Comparison of ENCODE assay signal across 8 cellular contexts in genomic region chr5:90866333-90866732, GRCh38.
DNase-seq lines count a peak whose midpoint lies in the region; ATAC-seq and TF ChIP-seq lines count a peak whose summit lies in the region.

No MANE protein-coding gene starts in this region.

- H3K9me3 ChIP-seq in esophagus squamous epithelium, result no peaks in the 10 kb centered on the region

- intact Hi-C loops in Right ventricle myocardium superior (cut with DNase I) (no loop called here), Right ventricle myocardium inferior (cut with DNase I) (loop anchor here (2.0 to 10.0 kb wide), 2 partner anchors 238 to 552 kb away; no protein-coding TSS in a partner anchor), esophagus squamous epithelium (cut with DNase I) (loop anchor here (10.0 kb wide), 2 partner anchors 238 to 528 kb away; no protein-coding TSS in a partner anchor)

- H3K36me3 Mint-ChIP-seq in osteocyte (ENCODE audit: unreplicated experiment), result no peaks in the 10 kb centered on the region

- H3K27ac ChIP-seq in esophagus squamous epithelium, result no peak overlapping the region

- peaks cover 34% of the 10 kb centered on the region for H3K27me3 Mint-ChIP-seq in osteocyte (ENCODE audit: unreplicated experiment)

- no peak for TF ChIP-seq EP300 in Ishikawa (IDR thresholded peaks at IDR 0.05; ENCODE audit: borderline replicate concordance)

- ATAC-seq in Right ventricle myocardium superior (ENCODE audit: poor library complexity), result peak; percentile 81
- ATAC-seq in Right ventricle myocardium inferior, result no peak

- H3K4me3 Mint-ChIP-seq in osteocyte (ENCODE audit: unreplicated experiment), result no peak overlapping the region

- H3K36me3 ChIP-seq in esophagus squamous epithelium, result no peaks in the 10 kb centered on the region

- H3K27me3 ChIP-seq in esophagus squamous epithelium, result no peaks in the 10 kb centered on the region

- peaks cover 0 to 6% (median 0%) of the 10 kb centered on the region in 3 donors for H3K4me1 ChIP-seq in esophagus squamous epithelium

- no peak for TF ChIP-seq POLR2A in esophagus squamous epithelium (IDR thresholded peaks at IDR 0.05)

- no peaks in the 10 kb centered on the region for H3K9me3 Mint-ChIP-seq in osteocyte (ENCODE audit: unreplicated experiment)

- TF ChIP-seq CTCF in esophagus squamous epithelium (IDR thresholded peaks at IDR 0.05), result peak in 4 of 6 experiments; percentile 41 to 65 (median 54)
- peak; percentile 60 for TF ChIP-seq CTCF in osteocyte (IDR thresholded peaks at IDR 0.05)

- 3 to 4% methylated on average over 2 of the region's 2 CpGs for WGBS in esophagus squamous epithelium, 2 donors

- peak; percentile 63 for TF ChIP-seq RAD21 in Ishikawa (IDR thresholded peaks at IDR 0.05; ENCODE audit: low read depth)

- no peak overlapping the region for H3K27ac Mint-ChIP-seq in osteocyte (ENCODE audit: unreplicated experiment)

- DNase-seq in Right ventricle myocardium superior (no peak), Right ventricle myocardium inferior (ENCODE audit: missing footprints) (no peak), SIG-M5 (lab: John Stamatoyannopoulos, UW) (peak; percentile 5), esophagus squamous epithelium (lab: John Stamatoyannopoulos, UW) (no peak), osteocyte (ENCODE audit: extremely low spot score, unreplicated experiment) (no peak), middle frontal gyrus (ENCODE audit: extremely low spot score, low spot score) (no peak)
- DNase-seq in activated effector memory CD4-positive, alpha-beta T cell treated with anti-CD3 and anti-CD28 coated beads, Interleukin-2, amount 50 U/mL, for 16 hours, result no peak

- H3K4me1 Mint-ChIP-seq in osteocyte (ENCODE audit: unreplicated experiment), result no peaks in the 10 kb centered on the region

- no peak overlapping the region for H3K4me3 ChIP-seq in esophagus squamous epithelium

TF ChIP-seq in Ishikawa, 13 proteins besides CTCF, POLR2A, EP300 and RAD21:
- TF ChIP-seq USF1 (IDR thresholded peaks at IDR 0.05) (no peak), MAX (IDR thresholded peaks at IDR 0.05) (no peak), EGR1 (IDR thresholded peaks at IDR 0.05) (no peak), REST (IDR thresholded peaks at IDR 0.05; ENCODE audit: low read depth) (no peak), CEBPB (IDR thresholded peaks at IDR 0.05) (no peak), CREB1 (IDR thresholded peaks at IDR 0.05; ENCODE audit: low read depth) (no peak), ZBTB7A (IDR thresholded peaks at IDR 0.05; ENCODE audit: low read depth) (no peak), NFIC (IDR thresholded peaks at IDR 0.05) (no peak), YY1 (IDR thresholded peaks at IDR 0.05; ENCODE audit: low read depth) (no peak), FOXM1 (IDR thresholded peaks at IDR 0.05; ENCODE audit: borderline replicate concordance, low read depth) (no peak), TEAD4 (IDR thresholded peaks at IDR 0.05) (no peak), TCF12 (IDR thresholded peaks at IDR 0.05; ENCODE audit: low read depth) (no peak), TAF1 (IDR thresholded peaks at IDR 0.05; ENCODE audit: low read depth) (no peak)
TF ChIP-seq in Ishikawa: peak in this region for 0.
